In the genomic region with DNA sequence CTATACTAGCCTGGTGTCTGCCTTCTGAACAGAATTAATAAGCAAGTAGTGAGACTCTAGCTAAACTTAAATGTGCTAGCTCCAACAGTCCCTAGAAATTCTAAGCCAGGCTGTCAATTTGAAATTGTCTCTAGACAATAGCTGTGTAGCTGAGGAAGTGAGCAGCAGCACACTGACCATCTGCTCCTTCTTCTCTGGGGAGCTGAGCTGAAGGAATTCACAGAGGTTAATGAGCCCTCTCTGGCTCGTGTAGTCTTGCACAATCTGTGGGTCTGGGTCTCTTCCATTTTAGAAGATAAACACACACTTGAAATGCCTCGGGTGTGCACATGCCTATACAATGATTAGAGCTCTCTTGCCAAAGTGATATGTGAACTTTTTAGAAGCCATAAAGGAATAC, we compare ENCODE assay signal across 15 cellular contexts.
A peak's percentile ranks its signal among the peaks of the same experiment; 100 is the strongest.
DNase-seq lines count a peak whose midpoint lies in the region; ATAC-seq and TF ChIP-seq lines count a peak whose summit lies in the region.
"Had no signal": no experiment of that assay in that cellular context is flagged by ENCODE, and none has a peak within 500 bp of the region (broad histone marks: within the 10 kb centered on the region; RNA-seq: fewer than 3 reads in every experiment).

No MANE protein-coding gene starts in this region.

- peak overlapping the region; percentile 65 for H3K4me2 ChIP-seq in osteoblast (ENCODE audit: insufficient read depth, low read length)
- H3K4me2 ChIP-seq: SK-N-SH had no signal

- H4K20me1 ChIP-seq in osteoblast (ENCODE audit: insufficient read depth, low read length), result no peaks in the 10 kb centered on the region

- peaks cover 4% of the 10 kb centered on the region for H3K27me3 ChIP-seq in osteoblast (ENCODE audit: insufficient read depth, low read length)
- no peaks in the 10 kb centered on the region for H3K27me3 ChIP-seq in breast epithelium
- H3K27me3 ChIP-seq: heart right ventricle, transverse colon had no signal

- no peaks in the 10 kb centered on the region for H3K9me3 ChIP-seq in osteoblast (ENCODE audit: low read depth, low read length)
- no peaks in the 10 kb centered on the region for H3K9me3 ChIP-seq in breast epithelium
- H3K9me3 ChIP-seq: SK-N-SH, transverse colon had no signal

- H2AFZ ChIP-seq in osteoblast (ENCODE audit: low read length), result peak overlapping the region; percentile 6

- H3K36me3 ChIP-seq in osteoblast (ENCODE audit: insufficient read depth, low read length) (no peaks in the 10 kb centered on the region), breast epithelium (no peaks in the 10 kb centered on the region)
- H3K36me3 ChIP-seq: heart right ventricle, transverse colon had no signal

- no peaks in the 10 kb centered on the region for H3K79me2 ChIP-seq in osteoblast (ENCODE audit: insufficient read depth, low read length)

- H3K4me3 ChIP-seq in fibroblast of mammary gland (ENCODE audit: control insufficient read depth, low read depth, low read length) (no peak overlapping the region), osteoblast (ENCODE audit: insufficient read depth, low read length) (no peak overlapping the region), breast epithelium (no peak overlapping the region)
- H3K4me3 ChIP-seq: heart right ventricle, transverse colon had no signal

- intact Hi-C loops in breast epithelium (cut with DNase I; ENCODE audit: low total_unique reads), result no loop called here

- H3K27ac ChIP-seq in osteoblast (ENCODE audit: low read depth, low read length) (no peak overlapping the region), breast epithelium (no peak overlapping the region)
- H3K27ac ChIP-seq: heart right ventricle had no signal

- TF ChIP-seq CTCF in fibroblast of mammary gland (conservative IDR thresholded peaks at IDR 0.05; ENCODE audit: control insufficient read depth, insufficient read depth, low read depth, low read length) (no peak), osteoblast (IDR thresholded peaks at IDR 0.05; ENCODE audit: extremely low read depth, low read depth, low read length) (no peak), breast epithelium (IDR thresholded peaks at IDR 0.05) (no peak)

- no peak for ATAC-seq in HG03039 (IDR thresholded peaks at IDR 0.05; ENCODE audit: unreplicated experiment)
- ATAC-seq: naive thymus-derived CD4-positive, alpha-beta T cell had no signal

- peaks cover 13% of the 10 kb centered on the region for H3K4me1 ChIP-seq in osteoblast (ENCODE audit: insufficient read depth, low read length)
- H3K4me1 ChIP-seq in breast epithelium, result no peaks in the 10 kb centered on the region

- DNase-seq in G401 (ENCODE audit: low spot score) (peak; percentile 32), NCI-H446 treated with DMSO at 0.1 percent for 48 hours (lab: John Stamatoyannopoulos, UW) (peak; percentile 10), fibroblast of mammary gland (ENCODE audit: low read depth) (peak; percentile 58), osteoblast (ENCODE audit: insufficient read length, low spot score, missing footprints) (peak; percentile 71), DMS114 treated with DMSO at 0.1 percent for 48 hours (lab: John Stamatoyannopoulos, UW; ENCODE audit: unreplicated experiment) (no peak), NCI-H1930 (lab: John Stamatoyannopoulos, UW) (no peak), breast epithelium (ENCODE audit: low spot score in 2 of 2) (no peak)
- DNase-seq: activated CD8-positive, alpha-beta memory T cell treated with anti-CD3 and anti-CD28 coated beads for 24 hours; activated gamma-delta T cell treated with Interleukin-2 at 50 U/mL for 16 hours; heart right ventricle; naive thymus-derived CD4-positive, alpha-beta T cell; SK-N-SH; stimulated activated CD4-positive, alpha-beta T cell treated with anti-CD3 and anti-CD28 coated beads, Interleukin-4, amount 100 ng/mL, for 1 hour; transverse colon had no signal

- in situ Hi-C loops in G401 (cut with HindIII; ENCODE audit: low sequenced_read_pairs), result no loop called here

- TF ChIP-seq POLR2A in breast epithelium (IDR thresholded peaks at IDR 0.05), result no peak

Comparison
In these comparisons a context has a peak if more than half of its experiments do, and no peak if none do; other contexts are left out.
1. DNase-seq: peak in G401 (single experiment), NCI-H446 treated with DMSO at 0.1 percent for 48 hours (single experiment), fibroblast of mammary gland (single experiment) and osteoblast (single experiment); none in DMS114 treated with DMSO at 0.1 percent for 48 hours (single experiment), NCI-H1930 (0 of 2) and breast epithelium (0 of 2).